In genomic region chr20:14879020-14879697, GRCh38 we compare ENCODE assay signal across 1 cellular context.
TF ChIP-seq lines count a peak whose summit lies in the region.

No MANE protein-coding gene starts in this region.

TF ChIP-seq in HepG2, 621 proteins besides CTCF, POLR2A, EP300 and RAD21 (continued from another document and continues in another):
- TF ChIP-seq ZNF335 (CRISPR knock-in tag; IDR thresholded peaks at IDR 0.05) = no peak
- no peak for TF ChIP-seq MED13 (CRISPR knock-in tag; IDR thresholded peaks at IDR 0.05)
- TF ChIP-seq ZNF326 (CRISPR knock-in tag; IDR thresholded peaks at IDR 0.05; ENCODE audit: borderline replicate concordance) = no peak
- no peak; the same call in 1 of the 2 replicates for TF ChIP-seq RFX3 (CRISPR knock-in tag; IDR thresholded peaks at IDR 0.05)
- TF ChIP-seq ZNF644 (CRISPR knock-in tag; IDR thresholded peaks at IDR 0.05; ENCODE audit: low read depth) = no peak; the same call in 1 of the 2 replicates
- TF ChIP-seq TRAFD1 (CRISPR knock-in tag; IDR thresholded peaks at IDR 0.05; ENCODE audit: borderline replicate concordance) = no peak
- TF ChIP-seq HDAC2 (CRISPR knock-in tag; IDR thresholded peaks at IDR 0.05) = no peak
- TF ChIP-seq RNF2 (conservative IDR thresholded peaks at IDR 0.05; ENCODE audit: low read depth) = no peak
- no peak for TF ChIP-seq SPEN (CRISPR knock-in tag; IDR thresholded peaks at IDR 0.05; ENCODE audit: low read depth)
- TF ChIP-seq ZNF44 (CRISPR knock-in tag; IDR thresholded peaks at IDR 0.05) = no peak
- TF ChIP-seq SRF (IDR thresholded peaks at IDR 0.05; ENCODE audit: low read depth, low read length) = no peak
- no peak for TF ChIP-seq ZSCAN5A (CRISPR knock-in tag; IDR thresholded peaks at IDR 0.05; ENCODE audit: borderline replicate concordance)
- no peak for TF ChIP-seq E2F5 (CRISPR knock-in tag; conservative IDR thresholded peaks at IDR 0.05)
- no peak for TF ChIP-seq DPF2 (CRISPR knock-in tag; IDR thresholded peaks at IDR 0.05; ENCODE audit: borderline replicate concordance, low read depth)
- no peak for TF ChIP-seq ZNF549 (CRISPR knock-in tag; IDR thresholded peaks at IDR 0.05)
- no peak for TF ChIP-seq LRRFIP1 (CRISPR knock-in tag; conservative IDR thresholded peaks at IDR 0.05)
- TF ChIP-seq LCORL (IDR thresholded peaks at IDR 0.05) = no peak
- no peak for TF ChIP-seq LCORL (CRISPR knock-in tag; IDR thresholded peaks at IDR 0.05)
- no peak for TF ChIP-seq ZNF788 (CRISPR knock-in tag; IDR thresholded peaks at IDR 0.05; ENCODE audit: borderline replicate concordance)
- no peak for TF ChIP-seq FUBP1 (CRISPR knock-in tag; IDR thresholded peaks at IDR 0.05; ENCODE audit: borderline replicate concordance)
- no peak for TF ChIP-seq KLF13 (CRISPR knock-in tag; IDR thresholded peaks at IDR 0.05)
- no peak for TF ChIP-seq SYNCRIP (IDR thresholded peaks at IDR 0.05; ENCODE audit: insufficient read depth, low read depth, low read length)
- no peak for TF ChIP-seq ZBTB7A (CRISPR knock-in tag; IDR thresholded peaks at IDR 0.05)
- TF ChIP-seq PPARG (CRISPR knock-in tag; conservative IDR thresholded peaks at IDR 0.05) = no peak
- TF ChIP-seq SOX5 (CRISPR knock-in tag; IDR thresholded peaks at IDR 0.05; ENCODE audit: borderline replicate concordance) = peak; percentile 33; the same call in 1 of the 2 replicates
- TF ChIP-seq AGO1 (IDR thresholded peaks at IDR 0.05; ENCODE audit: low read depth, low read length, poor library complexity, severe bottlenecking) = no peak
- no peak for TF ChIP-seq ZNF318 (CRISPR knock-in tag; IDR thresholded peaks at IDR 0.05)
- no peak for TF ChIP-seq ISL2 (CRISPR knock-in tag; IDR thresholded peaks at IDR 0.05)
- 0 out of 2 replicates have a peak, but pooled peaks have one; percentile 38 for TF ChIP-seq KLF6 (CRISPR knock-in tag; IDR thresholded peaks at IDR 0.05)
- no peak for TF ChIP-seq ATM (IDR thresholded peaks at IDR 0.05; ENCODE audit: borderline replicate concordance)
- no peak for TF ChIP-seq ARNT2 (CRISPR knock-in tag; IDR thresholded peaks at IDR 0.05; ENCODE audit: low read depth)
- no peak for TF ChIP-seq ZNF569 (CRISPR knock-in tag; IDR thresholded peaks at IDR 0.05; ENCODE audit: borderline replicate concordance)
- no peak for TF ChIP-seq THAP7 (CRISPR knock-in tag; IDR thresholded peaks at IDR 0.05)
- no peak for TF ChIP-seq ZNF234 (CRISPR knock-in tag; conservative IDR thresholded peaks at IDR 0.05)
- TF ChIP-seq ZNF660 (CRISPR knock-in tag; IDR thresholded peaks at IDR 0.05; ENCODE audit: borderline replicate concordance, low read depth) = no peak
- TF ChIP-seq AGO2 (optimal IDR thresholded peaks at IDR 0.05; ENCODE audit: low read depth, low read length) = no peak
- TF ChIP-seq ZNF138 (CRISPR knock-in tag; IDR thresholded peaks at IDR 0.05; ENCODE audit: low read depth) = no peak
- no peak for TF ChIP-seq POLR2G (IDR thresholded peaks at IDR 0.05; ENCODE audit: low read depth, low read length)
- TF ChIP-seq ZNF816 (CRISPR knock-in tag; IDR thresholded peaks at IDR 0.05; ENCODE audit: borderline replicate concordance) = no peak
- TF ChIP-seq ELK4 (CRISPR knock-in tag; IDR thresholded peaks at IDR 0.05; ENCODE audit: borderline replicate concordance) = no peak
- TF ChIP-seq ZFAT (CRISPR knock-in tag; conservative IDR thresholded peaks at IDR 0.05) = no peak
- no peak for TF ChIP-seq TP53 (CRISPR knock-in tag; conservative IDR thresholded peaks at IDR 0.05)
- no peak for TF ChIP-seq REPIN1 (CRISPR knock-in tag; IDR thresholded peaks at IDR 0.05; ENCODE audit: borderline replicate concordance, low read depth)
- TF ChIP-seq BHLHE40 (IDR thresholded peaks at IDR 0.05; ENCODE audit: low read length) = no peak
- no peak for TF ChIP-seq TERF1 (CRISPR knock-in tag; IDR thresholded peaks at IDR 0.05)
- TF ChIP-seq ETV5 (CRISPR knock-in tag; IDR thresholded peaks at IDR 0.05; ENCODE audit: borderline replicate concordance) = no peak
